In genomic region chr11:78281511-78281910, GRCh38 we compare ENCODE assay signal across 15 cellular contexts.
DNase-seq lines count a peak whose midpoint lies in the region; ATAC-seq and TF ChIP-seq lines count a peak whose summit lies in the region.
"Had no signal": no experiment of that assay in that cellular context is flagged by ENCODE, and none has a peak within 500 bp of the region (broad histone marks: within the 10 kb centered on the region; RNA-seq: fewer than 3 reads in every experiment).

No MANE protein-coding gene starts in this region.

- H2BK5ac ChIP-seq in IMR-90 (ENCODE audit: low read depth, low read length, poor library complexity, severe bottlenecking) = no peak overlapping the region

- H3K4me1 ChIP-seq in IMR-90 (ENCODE audit: control insufficient read depth, insufficient read depth, low read length) (no peaks in the 10 kb centered on the region), neutrophil (ENCODE audit: control insufficient read depth in 1 of 2, insufficient read depth in 1 of 2, low read depth in 1 of 2, low read length in 1 of 2) (peaks cover 18 to 24% of the 10 kb centered on the region in 2 experiments), MM.1S (ENCODE audit: low read length) (no peaks in the 10 kb centered on the region), upper lobe of left lung (peaks cover 9 to 59% (median 39%) of the 10 kb centered on the region in 4 donors)

- no peak overlapping the region for H2BK20ac ChIP-seq in IMR-90 (ENCODE audit: low read depth, low read length)

- BruUV-seq in IMR-90 (replicated peaks; lab: Mats Ljungman, UMichigan) = no TSS peak

- H3K4me2 ChIP-seq in IMR-90 (ENCODE audit: low read depth, low read length) (no peak overlapping the region), MM.1S (ENCODE audit: low read depth, low read length) (no peak overlapping the region)
- H3K4me2 ChIP-seq: A549, GM23338 had no signal

- peaks cover 12% of the 10 kb centered on the region; the same call in 1 of the 2 replicates for H3K9me1 ChIP-seq in IMR-90 (ENCODE audit: insufficient read depth, low read length)

- H3K9me3 ChIP-seq in IMR-90 (ENCODE audit: control insufficient read depth, insufficient read depth, low read length) (no peaks in the 10 kb centered on the region), neutrophil (no peaks in the 10 kb centered on the region), MM.1S (replicated peaks; ENCODE audit: insufficient read depth, low read length) (no peaks in the 10 kb centered on the region), upper lobe of left lung (no peaks in the 10 kb centered on the region)
- H3K9me3 ChIP-seq: A549, BE2C had no signal

- H2BK15ac ChIP-seq in IMR-90 (ENCODE audit: low read depth, low read length) = no peak overlapping the region

- no peak for TF ChIP-seq RAD21 in IMR-90 (IDR thresholded peaks at IDR 0.05; ENCODE audit: low read length)

- in situ Hi-C loops in IMR-90 (cut with MboI; ENCODE audit: low sequenced_read_pairs) = no loop called here

- H3K14ac ChIP-seq in IMR-90 (replicated peaks; ENCODE audit: low read depth, low read length) = no peak overlapping the region

- H3K79me1 ChIP-seq in IMR-90 (ENCODE audit: low read depth in 1 of 2, low read length in 2 of 2) = peaks cover 11 to 14% of the 10 kb centered on the region in 2 experiments

- intact Hi-C loops in IMR-90 (cut with micrococcal nuclease) = loop anchor here (5.0 kb wide), 1 partner anchor 46 kb away; no protein-coding TSS in a partner anchor

- H3K4me3 ChIP-seq in IMR-90 (ENCODE audit: insufficient read depth, low read depth, low read length) (no peak overlapping the region), fibroblast of pulmonary artery (replicated peaks; ENCODE audit: low read depth, low read length) (no peak overlapping the region), neutrophil (ENCODE audit: low read depth in 1 of 2, low read length in 1 of 2) (no peak overlapping the region), MM.1S (ENCODE audit: low read length) (no peak overlapping the region), upper lobe of left lung (no peak overlapping the region)
- H3K4me3 ChIP-seq: A549, GM23338 had no signal

- H3K18ac ChIP-seq in IMR-90 (ENCODE audit: low read depth, low read length) = no peak overlapping the region

- DNase-seq in IMR-90 (peak; percentile 23), OCI-M1 (lab: John Stamatoyannopoulos, UW) (peak; percentile 83), fibroblast of pulmonary artery (ENCODE audit: low read depth) (peak; percentile 26), MM.1S (no peak), upper lobe of left lung (no peak)
- no peak for DNase-seq in activated CD4-positive, alpha-beta T cell treated with anti-CD3 and anti-CD28 coated beads for 48 hours
- DNase-seq: BE2C; CD4-positive, alpha-beta memory T cell; DMS79 treated with DMSO at 0.1 percent for 48 hours; GF-D8; H7 had no signal

- no peak overlapping the region for H2BK120ac ChIP-seq in IMR-90 (ENCODE audit: low read depth, low read length)

- no peak overlapping the region for H3K23ac ChIP-seq in IMR-90 (ENCODE audit: low read depth, low read length)

- H2AFZ ChIP-seq in IMR-90 (replicated peaks; ENCODE audit: low read length, poor library complexity) (no peak overlapping the region), MM.1S (ENCODE audit: low read length) (no peak overlapping the region)
- H2AFZ ChIP-seq: GM23338 had no signal

- H4K20me1 ChIP-seq in IMR-90 (ENCODE audit: insufficient read depth, low read length) (peaks cover 5% of the 10 kb centered on the region), MM.1S (ENCODE audit: insufficient read depth, low read length) (no peaks in the 10 kb centered on the region)

- no peaks in the 10 kb centered on the region for H3K27me3 ChIP-seq in IMR-90 (ENCODE audit: control insufficient read depth, insufficient read depth, low read length)
- no peaks in the 10 kb centered on the region for H3K27me3 ChIP-seq in neutrophil
- no peaks in the 10 kb centered on the region for H3K27me3 ChIP-seq in MM.1S (replicated peaks; ENCODE audit: insufficient read depth, low read length)
- no peaks in the 10 kb centered on the region for H3K27me3 ChIP-seq in upper lobe of left lung
- H3K27me3 ChIP-seq: BE2C had no signal

- no peak overlapping the region for H4K91ac ChIP-seq in IMR-90 (ENCODE audit: insufficient read depth, low read depth, low read length)

- dilution Hi-C loops in IMR-90 (cut with HindIII; ENCODE audit: low sequenced_read_pairs, unreplicated experiment) = no loop called here

- H3K9ac ChIP-seq in IMR-90 (ENCODE audit: low read depth, low read length) = no peak overlapping the region
- H3K9ac ChIP-seq in MM.1S (ENCODE audit: low read length) = no peak overlapping the region

- TF ChIP-seq POLR2A in IMR-90 (IDR thresholded peaks at IDR 0.05; ENCODE audit: low read depth, low read length) (no peak), upper lobe of left lung (IDR thresholded peaks at IDR 0.05) (no peak)

- H3K79me2 ChIP-seq in MM.1S (ENCODE audit: low read length) = no peaks in the 10 kb centered on the region

- TF ChIP-seq CTCF in IMR-90 (conservative IDR thresholded peaks at IDR 0.05; ENCODE audit: low read depth, low read length) (no peak), fibroblast of pulmonary artery (IDR thresholded peaks at IDR 0.05; ENCODE audit: low read length, missing control alignments) (no peak), neutrophil (IDR thresholded peaks at IDR 0.05) (no peak), MM.1S (IDR thresholded peaks at IDR 0.05; ENCODE audit: low read length) (no peak), upper lobe of left lung (IDR thresholded peaks at IDR 0.05) (no peak)

- H3K9me2 ChIP-seq in MM.1S (replicated peaks; ENCODE audit: insufficient read depth, low read length) = no peaks in the 10 kb centered on the region

- no peak overlapping the region for H3K56ac ChIP-seq in IMR-90 (ENCODE audit: extremely low read depth, insufficient read depth, low read length)

- POLR2A ChIA-PET in IMR-90 (lab: Charles Lee; ENCODE audit: unreplicated experiment) = no interaction called here

- H3K27ac ChIP-seq in IMR-90 (ENCODE audit: insufficient read depth, low read length) (no peak overlapping the region), neutrophil (peak overlapping the region; percentile 33), MM.1S (ENCODE audit: low read length) (no peak overlapping the region), upper lobe of left lung (no peak overlapping the region)
- H3K27ac ChIP-seq: A549, C4-2B had no signal

- no peak overlapping the region for H2AK9ac ChIP-seq in IMR-90 (replicated peaks; ENCODE audit: low read depth, low read length, poor library complexity)

- H3K4ac ChIP-seq in IMR-90 (ENCODE audit: low read depth, low read length) = no peak overlapping the region

- CTCF ChIA-PET in IMR-90 (lab: Yijun Ruan, JAX) = no interaction called here

- no peak for TF ChIP-seq EP300 in upper lobe of left lung (IDR thresholded peaks at IDR 0.05)

- H3F3A ChIP-seq in MM.1S (ENCODE audit: insufficient read depth, low read length) = no peaks in the 10 kb centered on the region

- H2AK5ac ChIP-seq in IMR-90 (ENCODE audit: low read depth, low read length) = no peak overlapping the region

- no peak overlapping the region for H4K8ac ChIP-seq in IMR-90 (ENCODE audit: low read depth in 2 of 2, low read length in 2 of 2)

- H3K36me3 ChIP-seq in IMR-90 (ENCODE audit: control insufficient read depth, insufficient read depth, low read length) (peaks cover 7% of the 10 kb centered on the region; the same call in 1 of the 2 replicates), neutrophil (peaks cover 26% of the 10 kb centered on the region), MM.1S (replicated peaks; ENCODE audit: insufficient read depth, low read length) (no peaks in the 10 kb centered on the region), upper lobe of left lung (peaks cover 0 to 5% (median 1%) of the 10 kb centered on the region in 4 donors)
- H3K36me3 ChIP-seq: BE2C had no signal

- WGBS in IMR-90 (ENCODE audit: extremely low coverage in 2 of 2, insufficient read length in 1 of 2), 2 experiments = no CpG with 5 or more reads among the region's 2 CpGs
- WGBS in upper lobe of left lung, 2 donors = 80 to 96% methylated on average over 1 to 2 of the region's 2 CpGs

- ATAC-seq in IMR-90 (ENCODE audit: low read depth) = peak; percentile 49
- ATAC-seq in upper lobe of left lung (ENCODE audit: low FRiP score in 2 of 2) = no peak
- ATAC-seq: A549, GM23338 had no signal

- no peak overlapping the region for H4K5ac ChIP-seq in IMR-90 (ENCODE audit: low read depth, low read length)

TF ChIP-seq in IMR-90, 13 proteins besides CTCF, POLR2A, EP300 and RAD21:
- TF ChIP-seq CEBPB (IDR thresholded peaks at IDR 0.05; ENCODE audit: low read depth, low read length) (0 out of 2 replicates have a peak, but pooled peaks have one; percentile 39), BHLHE40 (IDR thresholded peaks at IDR 0.05; ENCODE audit: low read depth, low read length) (no peak)
TF ChIP-seq in IMR-90: peak in this region for 1.

Comparison
In these comparisons a context has a peak if more than half of its experiments do, and no peak if none do; other contexts are left out.
1. DNase-seq: peak in IMR-90 (single experiment), OCI-M1 (single experiment) and fibroblast of pulmonary artery (single experiment); none in MM.1S (single experiment), activated CD4-positive, alpha-beta T cell treated with anti-CD3 and anti-CD28 coated beads for 48 hours (single experiment) and upper lobe of left lung (0 of 2).